Comparison of ENCODE assay signal across 15 cellular contexts in the genomic region with DNA sequence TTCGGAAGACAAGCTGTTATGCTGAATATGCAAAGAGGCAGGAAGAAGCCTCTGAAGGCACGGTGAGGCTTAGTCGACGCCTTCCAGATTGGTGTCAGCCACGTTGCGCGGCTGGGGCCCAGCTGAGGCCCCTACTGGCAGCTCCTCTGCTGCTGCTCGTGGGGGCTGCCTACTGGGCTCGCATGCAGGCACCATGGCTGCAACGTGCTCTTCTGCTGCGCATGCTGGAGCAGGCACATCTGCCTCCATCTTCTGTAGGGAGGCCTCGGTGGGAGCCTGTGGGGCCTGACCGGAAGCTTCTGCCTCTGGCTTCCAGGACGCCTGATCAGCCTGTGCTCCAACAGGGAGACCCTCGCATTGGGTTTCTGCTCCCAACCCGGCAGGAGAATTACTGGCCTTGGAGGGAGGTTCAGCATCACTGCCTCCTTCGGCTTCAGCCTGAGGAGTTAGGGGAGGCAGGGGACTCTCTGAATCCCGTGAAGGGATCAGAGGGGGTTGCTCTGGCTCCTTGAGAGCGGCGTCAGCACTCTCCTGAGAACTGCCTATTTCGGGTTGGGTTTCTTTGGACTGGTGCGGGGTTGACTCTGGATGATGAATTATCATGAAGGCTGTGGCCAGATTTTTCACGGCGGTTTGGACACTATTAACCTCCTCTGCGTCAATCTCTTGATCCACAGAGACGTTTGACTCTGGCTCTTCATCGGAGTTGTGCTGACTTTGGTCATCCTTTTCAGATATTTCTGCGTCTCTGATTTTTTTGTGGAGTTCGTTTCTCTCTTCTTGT.
"Had no signal": no experiment of that assay in that cellular context is flagged by ENCODE, and none has a peak within 500 bp of the region (broad histone marks: within the 10 kb centered on the region; RNA-seq: fewer than 3 reads in every experiment).

No MANE protein-coding gene starts in this region.

- ATAC-seq: activated CD4-positive, alpha-beta T cell treated with anti-CD3 and anti-CD28 coated beads for 36 hours; naive thymus-derived CD4-positive, alpha-beta T cell; stimulated activated naive CD8-positive, alpha-beta T cell treated with anti-CD3 and anti-CD28 coated beads, Interleukin-15, amount 100 ng/mL, for 72 hours had no signal

- H3K27ac Mint-ChIP-seq: activated CD4-positive, alpha-beta memory T cell treated with anti-CD3 and anti-CD28 coated beads, Interleukin-2, amount 10 ng/mL, durations not matched to agents 7 days and 5 days; activated CD4-positive, alpha-beta T cell treated with anti-CD3 and anti-CD28 coated beads for 36 hours; activated T-cell treated with anti-CD3 and anti-CD28 coated beads, Interleukin-2, amount 50 U/mL, for 24 hours; activated T-helper 2 cell treated with anti-CD3 and anti-CD28 coated beads, Interferon-gamma antibody, Interleukin-2, Interleukin-4, amounts not matched to agents 10 μg/mL and 5 μg/mL and 100 μg/mL, durations not matched to agents 14 hours and 24 hours and 36 hours; dendritic cell treated with granulocyte-macrophage colony-stimulating factor and Interleukin-4, amounts not matched to agents 40 ng/mL and 50 ng/mL, for 4 days; naive thymus-derived CD4-positive, alpha-beta T cell; type B pancreatic cell had no signal

- H3K27ac ChIP-seq: cardiac muscle cell, suprapubic skin had no signal

- H3K36me3 ChIP-seq: cardiac muscle cell, suprapubic skin had no signal

- H3K4me3 Mint-ChIP-seq: activated CD4-positive, alpha-beta memory T cell treated with anti-CD3 and anti-CD28 coated beads, Interleukin-2, amount 10 ng/mL, durations not matched to agents 7 days and 5 days; activated CD4-positive, alpha-beta T cell treated with anti-CD3 and anti-CD28 coated beads for 36 hours; activated T-cell treated with anti-CD3 and anti-CD28 coated beads, Interleukin-2, amount 50 U/mL, for 24 hours; dendritic cell treated with granulocyte-macrophage colony-stimulating factor and Interleukin-4, amounts not matched to agents 40 ng/mL and 50 ng/mL, for 4 days; naive thymus-derived CD4-positive, alpha-beta T cell; stimulated activated naive CD8-positive, alpha-beta T cell treated with anti-CD3 and anti-CD28 coated beads, Interleukin-15, amount 100 ng/mL, for 72 hours; type B pancreatic cell had no signal

- H3K27me3 ChIP-seq: cardiac muscle cell, esophagus muscularis mucosa, suprapubic skin had no signal

- H3K9me3 Mint-ChIP-seq: activated CD4-positive, alpha-beta memory T cell treated with anti-CD3 and anti-CD28 coated beads, Interleukin-2, amount 10 ng/mL, durations not matched to agents 7 days and 5 days; activated T-cell treated with anti-CD3 and anti-CD28 coated beads, Interleukin-2, amount 50 U/mL, for 24 hours; activated T-helper 2 cell treated with anti-CD3 and anti-CD28 coated beads, Interferon-gamma antibody, Interleukin-2, Interleukin-4, amounts not matched to agents 10 μg/mL and 5 μg/mL and 100 μg/mL, durations not matched to agents 14 hours and 24 hours and 36 hours; dendritic cell treated with granulocyte-macrophage colony-stimulating factor and Interleukin-4, amounts not matched to agents 40 ng/mL and 50 ng/mL, for 4 days; naive thymus-derived CD4-positive, alpha-beta T cell; stimulated activated naive CD8-positive, alpha-beta T cell treated with anti-CD3 and anti-CD28 coated beads, Interleukin-15, amount 100 ng/mL, for 72 hours; type B pancreatic cell had no signal

- DNase-seq: activated CD4-positive, alpha-beta memory T cell treated with anti-CD3 and anti-CD28 coated beads, Interleukin-2, amount 10 ng/mL, durations not matched to agents 7 days and 5 days; activated CD4-positive, alpha-beta T cell treated with anti-CD3 and anti-CD28 coated beads for 36 hours; activated naive CD4-positive, alpha-beta T cell treated with anti-CD3 and anti-CD28 coated beads, Interleukin-2, amount 50 U/mL, for 16 hours; activated T-cell treated with anti-CD3 and anti-CD28 coated beads, Interleukin-2, amount 50 U/mL, for 24 hours; effector CD8-positive, alpha-beta T cell; mesendoderm; naive thymus-derived CD4-positive, alpha-beta T cell; retina; stimulated activated naive CD8-positive, alpha-beta T cell treated with anti-CD3 and anti-CD28 coated beads, Interleukin-15, amount 100 ng/mL, for 72 hours had no signal

- H3K27me3 Mint-ChIP-seq: activated CD4-positive, alpha-beta memory T cell treated with anti-CD3 and anti-CD28 coated beads, Interleukin-2, amount 10 ng/mL, durations not matched to agents 7 days and 5 days; activated CD4-positive, alpha-beta T cell treated with anti-CD3 and anti-CD28 coated beads for 36 hours; activated T-cell treated with anti-CD3 and anti-CD28 coated beads, Interleukin-2, amount 50 U/mL, for 24 hours; dendritic cell treated with granulocyte-macrophage colony-stimulating factor and Interleukin-4, amounts not matched to agents 40 ng/mL and 50 ng/mL, for 4 days; naive thymus-derived CD4-positive, alpha-beta T cell; stimulated activated naive CD8-positive, alpha-beta T cell treated with anti-CD3 and anti-CD28 coated beads, Interleukin-15, amount 100 ng/mL, for 72 hours; type B pancreatic cell had no signal

- H3K36me3 Mint-ChIP-seq: type B pancreatic cell had no signal

- H3K9me3 ChIP-seq: esophagus muscularis mucosa, suprapubic skin had no signal

- H3K4me3 ChIP-seq: cardiac muscle cell, esophagus muscularis mucosa, suprapubic skin had no signal
